ENCODE assay signal across 11 cellular contexts in the genomic region with DNA sequence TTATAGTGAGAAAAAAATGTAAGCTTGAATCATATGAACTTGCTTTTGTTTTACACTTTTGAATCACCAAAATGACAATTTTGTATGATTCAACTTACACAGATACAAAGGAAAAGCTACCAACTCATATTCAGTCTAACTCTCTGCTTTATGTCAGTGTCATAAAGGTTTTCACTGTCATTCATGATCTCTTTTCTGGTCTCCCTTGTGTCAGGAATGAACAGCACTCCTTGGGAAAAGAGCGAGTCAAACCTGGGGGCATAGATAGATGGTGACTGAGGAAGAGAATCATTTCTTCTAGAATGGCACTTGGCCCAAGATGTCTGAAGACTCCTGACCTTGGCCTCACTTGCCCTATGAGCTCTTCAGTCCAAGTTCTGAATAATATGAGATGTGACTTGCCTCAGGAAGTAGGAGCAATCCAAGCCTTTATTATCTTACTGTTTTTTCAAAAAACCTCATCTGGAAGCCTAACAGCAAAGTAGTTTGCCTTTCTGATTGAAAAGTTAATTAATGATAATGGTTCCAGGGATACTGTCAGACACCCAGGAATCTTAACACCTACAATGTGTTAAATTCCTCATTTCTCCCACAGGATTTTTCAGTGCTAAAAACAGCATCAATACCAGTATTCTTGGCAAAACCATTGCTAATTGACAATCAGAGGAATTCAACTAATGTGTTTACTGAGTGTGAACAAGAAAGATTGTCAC.
"Had no signal": no experiment of that assay in that cellular context is flagged by ENCODE, and none has a peak within 500 bp of the region (broad histone marks: within the 10 kb centered on the region; RNA-seq: fewer than 3 reads in every experiment).

No MANE protein-coding gene starts in this region.

- H3K36me3 Mint-ChIP-seq: memory B cell had no signal

- DNase-seq: activated CD4-positive, alpha-beta T cell treated with anti-CD3 and anti-CD28 coated beads for 4 hours; activated naive CD4-positive, alpha-beta T cell treated with anti-CD3 and anti-CD28 coated beads for 36 hours; cerebellar nuclear complex; effector memory CD8-positive, alpha-beta T cell; stimulated activated naive CD4-positive, alpha-beta T cell treated with Interleukin-2 at 50 U/mL for 16 hours; T-helper 1 cell; WERI-Rb-1 had no signal

- H3K36me3 ChIP-seq: WERI-Rb-1 had no signal

- H3K27me3 Mint-ChIP-seq: activated T-helper 17 cell treated with anti-CD3 and anti-CD28 coated beads, Interleukin-2, amount 50 U/mL, for 72 hours; dendritic cell treated with granulocyte-macrophage colony-stimulating factor and Interleukin-4, amounts not matched to agents 40 ng/mL and 50 ng/mL, for 4 days; effector memory CD8-positive, alpha-beta T cell; memory B cell had no signal

- H3K27ac ChIP-seq: WERI-Rb-1 had no signal

- H3K4me3 Mint-ChIP-seq: activated naive CD4-positive, alpha-beta T cell treated with anti-CD3 and anti-CD28 coated beads for 36 hours; activated T-helper 17 cell treated with anti-CD3 and anti-CD28 coated beads, Interleukin-2, amount 50 U/mL, for 72 hours; dendritic cell treated with granulocyte-macrophage colony-stimulating factor and Interleukin-4, amounts not matched to agents 40 ng/mL and 50 ng/mL, for 4 days; effector memory CD8-positive, alpha-beta T cell; memory B cell; neural crest cell had no signal

- H3K4me1 Mint-ChIP-seq: activated T-helper 17 cell treated with anti-CD3 and anti-CD28 coated beads, Interleukin-2, amount 50 U/mL, for 72 hours; memory B cell; neural crest cell had no signal

- ATAC-seq: effector memory CD8-positive, alpha-beta T cell had no signal

- H3K9me3 Mint-ChIP-seq: activated naive CD4-positive, alpha-beta T cell treated with anti-CD3 and anti-CD28 coated beads for 36 hours; dendritic cell treated with granulocyte-macrophage colony-stimulating factor and Interleukin-4, amounts not matched to agents 40 ng/mL and 50 ng/mL, for 4 days had no signal

- H3K27ac Mint-ChIP-seq: activated naive CD4-positive, alpha-beta T cell treated with anti-CD3 and anti-CD28 coated beads for 36 hours; activated T-helper 17 cell treated with anti-CD3 and anti-CD28 coated beads, Interleukin-2, amount 50 U/mL, for 72 hours; dendritic cell treated with granulocyte-macrophage colony-stimulating factor and Interleukin-4, amounts not matched to agents 40 ng/mL and 50 ng/mL, for 4 days; effector memory CD8-positive, alpha-beta T cell; memory B cell had no signal
